ENCODE assay signal across 18 cellular contexts in the genomic region with DNA sequence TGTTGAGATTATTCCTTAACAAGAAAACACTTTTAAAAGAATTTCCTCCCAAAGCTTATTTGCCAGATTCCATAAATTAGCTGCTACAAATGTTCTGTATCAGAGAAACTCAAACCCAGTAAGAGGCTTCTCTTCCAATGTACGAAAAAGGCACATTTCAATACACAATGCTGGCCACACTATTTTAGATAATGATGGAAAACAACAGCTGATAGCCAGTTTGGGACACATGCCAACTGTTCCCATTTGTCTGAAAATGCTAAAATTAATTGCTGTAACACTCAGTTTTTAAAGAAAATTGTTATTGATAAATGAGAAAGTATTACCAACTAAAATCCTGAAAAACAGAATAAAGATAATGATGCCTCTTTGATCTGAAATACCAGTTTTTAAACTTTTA. TPM values are rescaled to one million over a fixed set of nuclear protein-coding genes. Genes with fewer than 3 reads are reported as not detected.
DNase-seq lines count a peak whose midpoint lies in the region; ATAC-seq and TF ChIP-seq lines count a peak whose summit lies in the region.
"Had no signal": no experiment of that assay in that cellular context is flagged by ENCODE, and none has a peak within 500 bp of the region (broad histone marks: within the 10 kb centered on the region; RNA-seq: fewer than 3 reads in every experiment).

No MANE protein-coding gene starts in this region.

- no peak for DNase-seq in GM23248
- DNase-seq in Panc1 (ENCODE audit: low read depth, low spot score): no peak
- no peak for DNase-seq in activated naive CD4-positive, alpha-beta T cell treated with anti-CD3 and anti-CD28 coated beads, Interleukin-2, amount 10 ng/mL, durations not matched to agents 7 days and 5 days
- DNase-seq in MV-4-11 (lab: John Stamatoyannopoulos, UW): no peak
- DNase-seq in NCI-H2081 treated with DMSO at 0.1 percent for 48 hours (lab: John Stamatoyannopoulos, UW): no peak
- DNase-seq: activated CD4-positive, alpha-beta T cell treated with anti-CD3 and anti-CD28 coated beads, Interleukin-2, amount 10 ng/mL, durations not matched to agents 24 days and 14 days; activated T-cell treated with anti-CD3 and anti-CD28 coated beads, Interleukin-2, amount 50 U/mL, for 24 hours; amniotic stem cell; CD4-positive, CD25-positive, alpha-beta regulatory T cell; mucosa of descending colon; NCI-H1092 treated with DMSO at 0.1 percent for 48 hours; NCI-H510A; stimulated activated CD4-positive, alpha-beta T cell treated with anti-CD3 and anti-CD28 coated beads, Interleukin-4, amount 100 ng/mL, for 1 hour had no signal

- H3K36me3 Mint-ChIP-seq in activated naive CD4-positive, alpha-beta T cell treated with anti-CD3 and anti-CD28 coated beads, Interleukin-2, amount 10 ng/mL, durations not matched to agents 7 days and 5 days: peaks cover 12% of the 10 kb centered on the region

- no peak for TF ChIP-seq EP300 in gastroesophageal sphincter (IDR thresholded peaks at IDR 0.05)

- H3K9me2 ChIP-seq in GM23248 (ENCODE audit: insufficient read depth): no peaks in the 10 kb centered on the region

- CTCF ChIA-PET in Panc1 (lab: Charles Lee): no interaction called here
- CTCF ChIA-PET in activated naive CD4-positive, alpha-beta T cell treated with anti-CD3 and anti-CD28 coated beads, Interleukin-2, amount 10 ng/mL, durations not matched to agents 7 days and 5 days (lab: Charles Lee): interaction anchor here (1.2 to 1.9 kb wide), 2 partner anchors 13 to 19 kb away, joined by 3 to 6 read pairs; no protein-coding TSS in a partner anchor

- H3K4me1 Mint-ChIP-seq in activated naive CD4-positive, alpha-beta T cell treated with anti-CD3 and anti-CD28 coated beads, Interleukin-2, amount 10 ng/mL, durations not matched to agents 7 days and 5 days: peaks cover 14% of the 10 kb centered on the region

- BruUV-seq in Panc1 (replicated peaks; lab: Mats Ljungman, UMichigan): no TSS peak

- peak overlapping the region; percentile 99 for H3K4me2 ChIP-seq in GM23248 (ENCODE audit: unreplicated experiment)

- POLR2A ChIA-PET in Panc1 (lab: Charles Lee): interaction anchor here (0.6 kb wide), 1 partner anchor 20 kb away, joined by 3 read pairs; no protein-coding TSS in a partner anchor

- peaks cover 8% of the 10 kb centered on the region for H3K36me3 ChIP-seq in GM23248 (ENCODE audit: low read depth)
- H3K36me3 ChIP-seq in Panc1 (ENCODE audit: control insufficient read depth, insufficient read depth, low read length): peaks cover 14% of the 10 kb centered on the region
- peaks cover 5 to 13% of the 10 kb centered on the region in 2 donors for H3K36me3 ChIP-seq in gastroesophageal sphincter
- peaks cover 4 to 11% (median 10%) of the 10 kb centered on the region in 3 donors for H3K36me3 ChIP-seq in skeletal muscle tissue (ENCODE audit: control insufficient read depth in 3 of 3, insufficient read depth in 3 of 3, low read length in 3 of 3)
- H3K36me3 ChIP-seq: prostate gland had no signal

- peaks cover 38% of the 10 kb centered on the region for H3K79me2 ChIP-seq in GM23248 (ENCODE audit: insufficient read depth)

- TF ChIP-seq POLR2A in gastroesophageal sphincter (IDR thresholded peaks at IDR 0.05) (no peak), GM18505 (IDR thresholded peaks at IDR 0.05; ENCODE audit: borderline replicate concordance, extremely low read depth, insufficient read depth, insufficient read length) (no peak)

- no peaks in the 10 kb centered on the region for H3K9me3 Mint-ChIP-seq in activated naive CD4-positive, alpha-beta T cell treated with anti-CD3 and anti-CD28 coated beads, Interleukin-2, amount 10 ng/mL, durations not matched to agents 7 days and 5 days
- H3K9me3 Mint-ChIP-seq: activated CD4-positive, alpha-beta T cell treated with anti-CD3 and anti-CD28 coated beads, Interleukin-2, amount 10 ng/mL, durations not matched to agents 24 days and 14 days; activated T-cell treated with anti-CD3 and anti-CD28 coated beads, Interleukin-2, amount 50 U/mL, for 24 hours; CD4-positive, CD25-positive, alpha-beta regulatory T cell; T-helper 2 cell treated with Interferon-gamma antibody and Interleukin-4, amounts not matched to agents 5 μg/mL and 100 μg/mL, for 36 hours had no signal

- ATAC-seq in Panc1: no peak
- no peak for ATAC-seq in gastroesophageal sphincter
- no peak for ATAC-seq in GM18505 (IDR thresholded peaks at IDR 0.05; ENCODE audit: unreplicated experiment)
- ATAC-seq: mucosa of descending colon had no signal

- no peaks in the 10 kb centered on the region for H3K27me3 Mint-ChIP-seq in activated naive CD4-positive, alpha-beta T cell treated with anti-CD3 and anti-CD28 coated beads, Interleukin-2, amount 10 ng/mL, durations not matched to agents 7 days and 5 days
- H3K27me3 Mint-ChIP-seq: activated CD4-positive, alpha-beta T cell treated with anti-CD3 and anti-CD28 coated beads, Interleukin-2, amount 10 ng/mL, durations not matched to agents 24 days and 14 days; activated T-cell treated with anti-CD3 and anti-CD28 coated beads, Interleukin-2, amount 50 U/mL, for 24 hours; CD4-positive, CD25-positive, alpha-beta regulatory T cell had no signal

- in situ Hi-C loops in GM23248 (cut with MboI): no loop called here
- in situ Hi-C loops in Panc1 (cut with HindIII; ENCODE audit: low pct_unique_long_range_greater_than_20kb, low sequenced_read_pairs): no loop called here

- H3K4me3 Mint-ChIP-seq in activated naive CD4-positive, alpha-beta T cell treated with anti-CD3 and anti-CD28 coated beads, Interleukin-2, amount 10 ng/mL, durations not matched to agents 7 days and 5 days: no peak overlapping the region
- H3K4me3 Mint-ChIP-seq: activated CD4-positive, alpha-beta T cell treated with anti-CD3 and anti-CD28 coated beads, Interleukin-2, amount 10 ng/mL, durations not matched to agents 24 days and 14 days; activated T-cell treated with anti-CD3 and anti-CD28 coated beads, Interleukin-2, amount 50 U/mL, for 24 hours; CD4-positive, CD25-positive, alpha-beta regulatory T cell; T-helper 2 cell treated with Interferon-gamma antibody and Interleukin-4, amounts not matched to agents 5 μg/mL and 100 μg/mL, for 36 hours had no signal

- H3K4me1 ChIP-seq in GM23248 (ENCODE audit: insufficient read depth) (peaks cover 39% of the 10 kb centered on the region), Panc1 (ENCODE audit: control insufficient read depth, insufficient read depth, low read length) (peaks cover 41% of the 10 kb centered on the region), gastroesophageal sphincter (peaks cover 5 to 69% (median 11%) of the 10 kb centered on the region in 3 donors), skeletal muscle tissue (ENCODE audit: control insufficient read depth in 3 of 3, insufficient read depth in 3 of 3, low read length in 3 of 3) (peaks cover 9 to 25% (median 18%) of the 10 kb centered on the region in 3 donors)
- H3K4me1 ChIP-seq: prostate gland had no signal

- TF ChIP-seq CTCF in Panc1 (IDR thresholded peaks at IDR 0.05): no peak
- no peak for TF ChIP-seq CTCF in gastroesophageal sphincter (IDR thresholded peaks at IDR 0.05)

- peak overlapping the region; percentile 81; the same call in 1 of the 2 replicates for H3K4me3 ChIP-seq in GM23248
- H3K4me3 ChIP-seq in Panc1 (ENCODE audit: low read depth in 2 of 2, low read length in 2 of 2): no peak overlapping the region
- no peak overlapping the region for H3K4me3 ChIP-seq in gastroesophageal sphincter
- H3K4me3 ChIP-seq in skeletal muscle tissue (ENCODE audit: low read length in 3 of 3): peak overlapping the region; percentile 8 to 43 (median 37)
- H3K4me3 ChIP-seq: mucosa of descending colon, prostate gland had no signal

- H3F3A ChIP-seq in GM23248 (ENCODE audit: insufficient read depth): peaks cover 45% of the 10 kb centered on the region

- H3K9me3 ChIP-seq in GM23248 (ENCODE audit: low read depth) (no peaks in the 10 kb centered on the region), Panc1 (ENCODE audit: control insufficient read depth, insufficient read depth, low read depth, low read length) (no peaks in the 10 kb centered on the region), gastroesophageal sphincter (no peaks in the 10 kb centered on the region), skeletal muscle tissue (ENCODE audit: control insufficient read depth in 3 of 3, low read length in 3 of 3) (no peaks in the 10 kb centered on the region)
- H3K9me3 ChIP-seq: mucosa of descending colon, prostate gland had no signal

- intact Hi-C loops in Panc1 (cut with micrococcal nuclease; ENCODE audit: unreplicated experiment): no loop called here

- peak overlapping the region; percentile 56; the same call in 1 of the 2 replicates for H3K9ac ChIP-seq in GM23248
- H3K9ac ChIP-seq in skeletal muscle tissue (ENCODE audit: low read depth in 1 of 3, low read length in 3 of 3): peak overlapping the region; percentile 52 to 71 (median 54)

- no peak overlapping the region for H2AFZ ChIP-seq in GM23248

- WGBS in GM23248 (ENCODE audit: low coverage in 1 of 2, low lambda C conversion rate in 2 of 2, missing lambda C conversion rate in 2 of 2), 2 experiments: 89 to 100% methylated on average over 1 of the region's 1 CpG
- 10 to 29% methylated on average over 1 of the region's 1 CpG for WGBS in gastroesophageal sphincter (ENCODE audit: low coverage in 1 of 2), 2 donors

- H3K27ac ChIP-seq in GM23248: peak overlapping the region; percentile 89
- H3K27ac ChIP-seq in Panc1 (ENCODE audit: low read length): peak overlapping the region; percentile 66; the same call in 1 of the 2 replicates
- H3K27ac ChIP-seq in gastroesophageal sphincter: peak overlapping the region; percentile 98 to 100 (median 100)
- H3K27ac ChIP-seq in skeletal muscle tissue (ENCODE audit: low read depth, low read length): peak overlapping the region; percentile 86

- H4K20me1 ChIP-seq in GM23248 (ENCODE audit: insufficient read depth): no peaks in the 10 kb centered on the region

- no peaks in the 10 kb centered on the region for H3K27me3 ChIP-seq in GM23248 (replicated peaks; ENCODE audit: insufficient read depth)
- no peaks in the 10 kb centered on the region for H3K27me3 ChIP-seq in Panc1 (ENCODE audit: control insufficient read depth, insufficient read depth, low read length)
- no peaks in the 10 kb centered on the region for H3K27me3 ChIP-seq in gastroesophageal sphincter
- H3K27me3 ChIP-seq in skeletal muscle tissue (ENCODE audit: control insufficient read depth in 3 of 3, insufficient read depth in 3 of 3, low read length in 3 of 3): no peaks in the 10 kb centered on the region

- H3K27ac Mint-ChIP-seq in activated naive CD4-positive, alpha-beta T cell treated with anti-CD3 and anti-CD28 coated beads, Interleukin-2, amount 10 ng/mL, durations not matched to agents 7 days and 5 days: no peak overlapping the region
- H3K27ac Mint-ChIP-seq: activated CD4-positive, alpha-beta T cell treated with anti-CD3 and anti-CD28 coated beads, Interleukin-2, amount 10 ng/mL, durations not matched to agents 24 days and 14 days; activated T-cell treated with anti-CD3 and anti-CD28 coated beads, Interleukin-2, amount 50 U/mL, for 24 hours; CD4-positive, CD25-positive, alpha-beta regulatory T cell; T-helper 2 cell treated with Interferon-gamma antibody and Interleukin-4, amounts not matched to agents 5 μg/mL and 100 μg/mL, for 36 hours had no signal

RNA-seq across cellular contexts. Expression of a gene that starts 4.4 kb away (rescaled TPM):
- 92.2 and 103 TPM in 2 replicates for total RNA-seq in GM23248 (2014; rRNA removed; shearing (Covaris generic))
- 183 and 185 TPM in 2 replicates for polyA plus RNA-seq in GM23248 (2016; fragmentation: Nextera tagmentation; extraction: Ambion mirVana)
- total RNA-seq in Panc1 (2021; ENCODE audit: unreplicated experiment) (79.7 TPM), gastroesophageal sphincter (100 to 1,000 TPM; 229 to 307 (median 268) TPM), skeletal muscle tissue (241 TPM)
- 47.1 TPM for polyA plus RNA-seq in Panc1 (2012; ENCODE audit: insufficient read length)

Comparison
In these comparisons a context has a peak if more than half of its experiments do, and no peak if none do; other contexts are left out.
1. H3K4me3 ChIP-seq: peak in GM23248 (single experiment) and skeletal muscle tissue (3 of 3); none in Panc1 (0 of 2) and gastroesophageal sphincter (0 of 2).
2. Peak in every context shown above with its lines, with median percentiles within 50 percentile points of each other: H3K27ac ChIP-seq.